Comparison of ENCODE assay signal across 8 cellular contexts in the genomic region with DNA sequence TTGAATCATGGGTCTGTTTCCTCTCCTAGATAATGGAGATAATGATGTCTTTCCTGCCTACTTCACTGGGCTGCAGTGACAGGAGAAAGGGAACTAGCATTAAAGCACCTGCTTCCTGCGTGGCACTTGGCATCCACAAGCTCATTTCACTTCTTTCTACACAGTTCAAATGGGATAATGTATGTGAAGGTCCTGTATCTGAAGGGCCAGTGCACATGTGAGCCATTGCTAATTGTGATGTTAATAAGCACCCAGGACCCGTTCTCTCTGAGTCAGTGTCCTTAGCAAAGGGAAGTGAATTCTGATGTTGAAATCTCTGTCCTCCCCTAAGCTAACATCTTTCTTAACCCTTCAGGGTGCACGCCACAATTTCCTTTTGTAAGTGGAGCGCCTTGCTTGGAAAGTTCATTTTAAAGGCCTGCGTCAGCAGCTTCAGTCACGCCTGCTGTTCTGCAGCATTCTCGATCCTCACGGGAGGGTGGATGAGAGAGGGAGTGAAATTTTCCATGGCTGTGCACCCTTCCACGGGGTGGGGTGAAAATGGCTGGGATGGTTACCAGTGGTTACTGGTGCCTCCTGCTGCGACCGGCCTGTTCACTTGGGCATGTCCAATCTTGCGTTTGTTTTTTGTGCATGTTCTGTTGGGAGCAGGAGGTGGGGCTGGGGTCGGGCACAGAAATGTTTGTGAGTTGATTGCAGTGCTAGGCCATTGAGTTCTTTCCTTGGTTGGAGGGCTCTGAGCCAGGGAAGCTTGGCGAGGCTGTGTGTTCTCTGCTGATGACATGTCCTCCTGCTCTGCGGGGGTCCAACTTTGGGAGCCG. TPM values are rescaled to one million over a fixed set of nuclear protein-coding genes. Genes with fewer than 3 reads are reported as not detected.
DNase-seq lines count a peak whose midpoint lies in the region; ATAC-seq and TF ChIP-seq lines count a peak whose summit lies in the region.

No MANE protein-coding gene starts in this region.

- H3K27ac Mint-ChIP-seq in neural crest cell (ENCODE audit: unreplicated experiment), result peak overlapping the region; percentile 37
- H3K27ac Mint-ChIP-seq in effector memory CD8-positive, alpha-beta T cell, result peak overlapping the region in 1 of 2 donors; percentile 81

- H3K9ac ChIP-seq in GM23248, result peak overlapping the region; percentile 9; the same call in 1 of the 2 replicates

- no peak overlapping the region for H2AFZ ChIP-seq in GM23248

- H3K4me1 ChIP-seq in GM23248 (ENCODE audit: insufficient read depth) (peaks cover 45% of the 10 kb centered on the region), SJCRH30 (no peaks in the 10 kb centered on the region)

- H3K4me3 ChIP-seq in GM23248 (no peak overlapping the region), SJCRH30 (no peak overlapping the region)

- in situ Hi-C loops in GM23248 (cut with MboI), result no loop called here

- H3K4me3 Mint-ChIP-seq in neural crest cell, result peak overlapping the region; percentile 39
- H3K4me3 Mint-ChIP-seq in effector memory CD8-positive, alpha-beta T cell, result no peak overlapping the region

- H3K36me3 Mint-ChIP-seq in neural crest cell (ENCODE audit: low read depth), result no peaks in the 10 kb centered on the region
- peaks cover 16% of the 10 kb centered on the region for H3K36me3 Mint-ChIP-seq in effector memory CD8-positive, alpha-beta T cell (ENCODE audit: insufficient read depth)

- H3K4me1 Mint-ChIP-seq in neural crest cell, result peaks cover 50% of the 10 kb centered on the region
- peaks cover 63 to 64% of the 10 kb centered on the region in 2 donors for H3K4me1 Mint-ChIP-seq in effector memory CD8-positive, alpha-beta T cell (ENCODE audit: low read depth in 2 of 2)

- H4K20me1 ChIP-seq in GM23248 (ENCODE audit: insufficient read depth), result 0 out of 2 replicates have a peak, but pooled peaks cover 9% of the 10 kb centered on the region

- H3K27me3 ChIP-seq in GM23248 (replicated peaks; ENCODE audit: insufficient read depth) (no peaks in the 10 kb centered on the region), SJCRH30 (no peaks in the 10 kb centered on the region)

- peaks cover 8% of the 10 kb centered on the region for H3F3A ChIP-seq in GM23248 (ENCODE audit: insufficient read depth)

- H3K9me2 ChIP-seq in GM23248 (ENCODE audit: insufficient read depth), result no peaks in the 10 kb centered on the region

- H3K9me3 ChIP-seq in GM23248 (ENCODE audit: low read depth), result no peaks in the 10 kb centered on the region
- no peaks in the 10 kb centered on the region for H3K9me3 ChIP-seq in SJCRH30 (replicated peaks)

- WGBS in GM23248 (ENCODE audit: low coverage in 1 of 2, low lambda C conversion rate in 2 of 2, missing lambda C conversion rate in 2 of 2), 2 experiments, result 57 to 58% methylated on average over 16 of the region's 16 CpGs

- peak overlapping the region; percentile 57 for H3K27ac ChIP-seq in GM23248
- H3K27ac ChIP-seq in SJCRH30, result no peak overlapping the region

- ATAC-seq in esophagus mucosa (peak; percentile 84), GM19397 (IDR thresholded peaks at IDR 0.05; ENCODE audit: unreplicated experiment) (no peak)
- no peak for ATAC-seq in effector memory CD8-positive, alpha-beta T cell (replicated peaks)

- no peak for TF ChIP-seq CTCF in neural crest cell (conservative IDR thresholded peaks at IDR 0.05)

- H3K27me3 Mint-ChIP-seq in neural crest cell (ENCODE audit: low read depth), result no peaks in the 10 kb centered on the region
- H3K27me3 Mint-ChIP-seq in effector memory CD8-positive, alpha-beta T cell, result no peaks in the 10 kb centered on the region

- no peaks in the 10 kb centered on the region for H3K9me3 Mint-ChIP-seq in neural crest cell
- H3K9me3 Mint-ChIP-seq in effector memory CD8-positive, alpha-beta T cell, result no peaks in the 10 kb centered on the region

- DNase-seq in GM23248 (peak; percentile 88), NOMO-1 treated with DMSO at 0.1 percent for 48 hours (lab: John Stamatoyannopoulos, UW; ENCODE audit: unreplicated experiment) (peak; percentile 96), neural crest cell (ENCODE audit: low read depth, low spot score) (no peak), SJCRH30 (no peak), NCI-H128 (lab: John Stamatoyannopoulos, UW; ENCODE audit: unreplicated experiment) (no peak)
- DNase-seq in effector memory CD8-positive, alpha-beta T cell, result no peak

- H3K4me2 ChIP-seq in GM23248 (ENCODE audit: unreplicated experiment), result peak overlapping the region; percentile 33

- H3K36me3 ChIP-seq in GM23248 (ENCODE audit: low read depth) (no peaks in the 10 kb centered on the region), SJCRH30 (no peaks in the 10 kb centered on the region)

- peaks cover 100% of the 10 kb centered on the region for H3K79me2 ChIP-seq in GM23248 (ENCODE audit: insufficient read depth)

RNA-seq across cellular contexts. Expression of a gene that starts 59.2 kb away (rescaled TPM):
- 96.6 and 99.4 TPM in 2 replicates for total RNA-seq in GM23248 (2014; rRNA removed; shearing (Covaris generic))
- 134 and 137 TPM in 2 replicates for polyA plus RNA-seq in GM23248 (2016; fragmentation: Nextera tagmentation; extraction: Ambion mirVana)
- total RNA-seq in esophagus mucosa (133 TPM), neural crest cell (88.8 and 93.2 TPM in 2 replicates)
- 35.2 and 36.6 TPM in 2 replicates for total RNA-seq in SJCRH30 (2014; rRNA removed; shearing (Covaris generic))

Comparison
In these comparisons a context has a peak if more than half of its experiments do, and no peak if none do; other contexts are left out.
1. DNase-seq: peak in GM23248 (single experiment) and NOMO-1 treated with DMSO at 0.1 percent for 48 hours (single experiment); none in neural crest cell (single experiment), SJCRH30 (0 of 2), NCI-H128 (single experiment) and effector memory CD8-positive, alpha-beta T cell (0 of 3).